In genomic region chr9:95670122-95670521, GRCh38 we compare ENCODE assay signal across 17 cellular contexts.
"Had no signal": no experiment of that assay in that cellular context is flagged by ENCODE, and none has a peak within 500 bp of the region (broad histone marks: within the 10 kb centered on the region; RNA-seq: fewer than 3 reads in every experiment).

No MANE protein-coding gene starts in this region.

- H3K4me3 ChIP-seq: heart left ventricle, lower lobe of right lung, psoas muscle, right lobe of liver, suprapubic skin had no signal

- DNase-seq: activated CD4-positive, alpha-beta T cell treated with anti-CD3 and anti-CD28 coated beads, Interleukin-2, amount 10 ng/mL, durations not matched to agents 7 days and 5 days; activated CD4-positive, CD25-positive, alpha-beta regulatory T cell; activated CD8-positive, alpha-beta memory T cell treated with anti-CD3 and anti-CD28 coated beads, Interleukin-2, amount 50 U/mL, for 48 hours; activated gamma-delta T cell; activated T-cell treated with anti-CD3 and anti-CD28 coated beads, Interleukin-2, amount 50 U/mL, for 72 hours; anterior cingulate cortex; brain microvascular endothelial cell; cortex of kidney; effector CD8-positive, alpha-beta T cell; foreskin melanocyte; heart left ventricle; left colon; lower lobe of right lung; nephron progenitor cell; psoas muscle; right lobe of liver had no signal

- H3K27me3 ChIP-seq: right lobe of liver had no signal

- H3K36me3 ChIP-seq: brain microvascular endothelial cell, heart left ventricle, lower lobe of right lung, right lobe of liver, suprapubic skin had no signal

- ATAC-seq: activated T-cell treated with anti-CD3 and anti-CD28 coated beads, Interleukin-2, amount 50 U/mL, for 72 hours; heart left ventricle; left colon; lower lobe of right lung; psoas muscle; right lobe of liver had no signal

- H3K9me3 ChIP-seq: heart left ventricle, lower lobe of right lung, psoas muscle, right lobe of liver, suprapubic skin had no signal

- H3K27ac ChIP-seq: brain microvascular endothelial cell, heart left ventricle, lower lobe of right lung, psoas muscle, right lobe of liver, suprapubic skin had no signal

- H3K4me1 ChIP-seq: heart left ventricle, lower lobe of right lung, psoas muscle, right lobe of liver, suprapubic skin had no signal
